ENCODE assay signal across 35 cellular contexts in genomic region chr5:17088051-17088450, GRCh38.
"Had no signal": no experiment of that assay in that cellular context is flagged by ENCODE, and none has a peak within 500 bp of the region (broad histone marks: within the 10 kb centered on the region; RNA-seq: fewer than 3 reads in every experiment).

No MANE protein-coding gene starts in this region.

- H3K4me3 Mint-ChIP-seq: activated CD4-positive, alpha-beta memory T cell treated with anti-CD3 and anti-CD28 coated beads for 36 hours; activated CD4-positive, alpha-beta T cell treated with anti-CD3 and anti-CD28 coated beads for 36 hours; activated CD4-positive, alpha-beta T cell treated with anti-CD3 and anti-CD28 coated beads, Interleukin-2, amount 10 ng/mL, durations not matched to agents 24 days and 14 days; activated CD8-positive, alpha-beta memory T cell treated with anti-CD3 and anti-CD28 coated beads, Interleukin-2, amount 10 ng/mL, durations not matched to agents 7 days and 5 days; activated CD8-positive, alpha-beta T cell treated with anti-CD3 and anti-CD28 coated beads, Interleukin-2, amount 10 ng/mL, durations not matched to agents 7 days and 5 days; activated naive CD4-positive, alpha-beta T cell treated with anti-CD3 and anti-CD28 coated beads for 36 hours; activated naive CD4-positive, alpha-beta T cell treated with anti-CD3 and anti-CD28 coated beads, Interleukin-2, amount 50 U/mL, for 24 hours; activated naive CD8-positive, alpha-beta T cell treated with anti-CD3 and anti-CD28 coated beads, Interleukin-2, amount 10 ng/mL, durations not matched to agents 7 days and 5 days; activated T-helper 1 cell treated with anti-CD3 and anti-CD28 coated beads, Interleukin-12 subunit alpha, Interleukin-12 subunit beta, Interleukin-2, Interleukin-4 antibody, amounts not matched to agents 30 ng/mL and 10 ng/mL and 1 ng/mL, durations not matched to agents 14 hours and 24 hours and 36 hours; brain; T-helper 2 cell treated with Interferon-gamma antibody and Interleukin-4, amounts not matched to agents 5 μg/mL and 100 μg/mL, for 36 hours had no signal

- H3K4me1 ChIP-seq: ascending aorta, breast epithelium, colonic mucosa, esophagus squamous epithelium, gastroesophageal sphincter, heart right ventricle had no signal

- H3K79me2 ChIP-seq: hepatocyte had no signal

- H3K27ac Mint-ChIP-seq: activated CD4-positive, alpha-beta memory T cell treated with anti-CD3 and anti-CD28 coated beads for 36 hours; activated CD4-positive, alpha-beta T cell treated with anti-CD3 and anti-CD28 coated beads for 36 hours; activated CD4-positive, alpha-beta T cell treated with anti-CD3 and anti-CD28 coated beads, Interleukin-2, amount 10 ng/mL, durations not matched to agents 24 days and 14 days; activated CD8-positive, alpha-beta memory T cell treated with anti-CD3 and anti-CD28 coated beads, Interleukin-2, amount 10 ng/mL, durations not matched to agents 7 days and 5 days; activated CD8-positive, alpha-beta T cell treated with anti-CD3 and anti-CD28 coated beads, Interleukin-2, amount 10 ng/mL, durations not matched to agents 7 days and 5 days; activated naive CD4-positive, alpha-beta T cell treated with anti-CD3 and anti-CD28 coated beads for 36 hours; activated naive CD4-positive, alpha-beta T cell treated with anti-CD3 and anti-CD28 coated beads, Interleukin-2, amount 50 U/mL, for 24 hours; activated naive CD8-positive, alpha-beta T cell treated with anti-CD3 and anti-CD28 coated beads, Interleukin-2, amount 10 ng/mL, durations not matched to agents 7 days and 5 days; activated T-helper 2 cell treated with anti-CD3 and anti-CD28 coated beads, Interferon-gamma antibody, Interleukin-2, Interleukin-4, amounts not matched to agents 10 μg/mL and 5 μg/mL and 100 μg/mL, durations not matched to agents 14 hours and 24 hours and 36 hours; brain; T-helper 2 cell treated with Interferon-gamma antibody and Interleukin-4, amounts not matched to agents 5 μg/mL and 100 μg/mL, for 36 hours had no signal

- H3K9me3 Mint-ChIP-seq: activated CD4-positive, alpha-beta T cell treated with anti-CD3 and anti-CD28 coated beads, Interleukin-2, amount 10 ng/mL, durations not matched to agents 24 days and 14 days; activated naive CD4-positive, alpha-beta T cell treated with anti-CD3 and anti-CD28 coated beads for 36 hours; activated naive CD4-positive, alpha-beta T cell treated with anti-CD3 and anti-CD28 coated beads, Interleukin-2, amount 50 U/mL, for 24 hours; activated naive CD8-positive, alpha-beta T cell treated with anti-CD3 and anti-CD28 coated beads, Interleukin-2, amount 10 ng/mL, durations not matched to agents 7 days and 5 days; activated T-helper 1 cell treated with anti-CD3 and anti-CD28 coated beads, Interleukin-12 subunit alpha, Interleukin-12 subunit beta, Interleukin-2, Interleukin-4 antibody, amounts not matched to agents 30 ng/mL and 10 ng/mL and 1 ng/mL, durations not matched to agents 14 hours and 24 hours and 36 hours; activated T-helper 2 cell treated with anti-CD3 and anti-CD28 coated beads, Interferon-gamma antibody, Interleukin-2, Interleukin-4, amounts not matched to agents 10 μg/mL and 5 μg/mL and 100 μg/mL, durations not matched to agents 14 hours and 24 hours and 36 hours; T-helper 2 cell treated with Interferon-gamma antibody and Interleukin-4, amounts not matched to agents 5 μg/mL and 100 μg/mL, for 36 hours had no signal

- H3K27me3 Mint-ChIP-seq: activated CD4-positive, alpha-beta T cell treated with anti-CD3 and anti-CD28 coated beads, Interleukin-2, amount 10 ng/mL, durations not matched to agents 24 days and 14 days; activated CD8-positive, alpha-beta memory T cell treated with anti-CD3 and anti-CD28 coated beads, Interleukin-2, amount 10 ng/mL, durations not matched to agents 7 days and 5 days; activated naive CD4-positive, alpha-beta T cell treated with anti-CD3 and anti-CD28 coated beads, Interleukin-2, amount 50 U/mL, for 24 hours; activated naive CD8-positive, alpha-beta T cell treated with anti-CD3 and anti-CD28 coated beads, Interleukin-2, amount 10 ng/mL, durations not matched to agents 7 days and 5 days had no signal

- ATAC-seq: activated CD4-positive, alpha-beta T cell treated with anti-CD3 and anti-CD28 coated beads for 36 hours; activated CD8-positive, alpha-beta memory T cell treated with anti-CD3 and anti-CD28 coated beads, Interleukin-2, amount 10 ng/mL, durations not matched to agents 7 days and 5 days; activated CD8-positive, alpha-beta T cell treated with anti-CD3 and anti-CD28 coated beads, Interleukin-2, amount 10 ng/mL, durations not matched to agents 7 days and 5 days; gastroesophageal sphincter; heart right ventricle had no signal

- H3K4me3 ChIP-seq: ascending aorta, breast epithelium, cardiac muscle cell, colonic mucosa, esophagus squamous epithelium, gastroesophageal sphincter, heart right ventricle, hepatocyte had no signal

- H3K36me3 Mint-ChIP-seq: activated CD4-positive, alpha-beta memory T cell treated with anti-CD3 and anti-CD28 coated beads for 36 hours; activated CD8-positive, alpha-beta memory T cell treated with anti-CD3 and anti-CD28 coated beads, Interleukin-2, amount 10 ng/mL, durations not matched to agents 7 days and 5 days; activated naive CD4-positive, alpha-beta T cell treated with anti-CD3 and anti-CD28 coated beads, Interleukin-2, amount 50 U/mL, for 24 hours; activated naive CD8-positive, alpha-beta T cell treated with anti-CD3 and anti-CD28 coated beads, Interleukin-2, amount 10 ng/mL, durations not matched to agents 7 days and 5 days; brain had no signal

- H3K36me3 ChIP-seq: ascending aorta, breast epithelium, cardiac muscle cell, colonic mucosa, esophagus squamous epithelium, gastroesophageal sphincter, heart right ventricle, WERI-Rb-1 had no signal

- FAIRE-seq: endometrium, endothelial cell of umbilical vein had no signal

- DNase-seq: activated CD4-positive, alpha-beta memory T cell treated with anti-CD3 and anti-CD28 coated beads for 36 hours; activated CD4-positive, alpha-beta T cell treated with anti-CD3 and anti-CD28 coated beads for 36 hours; activated CD4-positive, alpha-beta T cell treated with anti-CD3 and anti-CD28 coated beads, Interleukin-2, amount 10 ng/mL, durations not matched to agents 24 days and 14 days; activated CD4-positive, CD25-positive, alpha-beta regulatory T cell; activated CD4-positive, CD25-positive, alpha-beta regulatory T cell treated with anti-CD3 and anti-CD28 coated beads, Interleukin-2, amount 50 U/mL, for 72 hours; activated CD8-positive, alpha-beta memory T cell treated with anti-CD3 and anti-CD28 coated beads, Interleukin-2, amount 10 ng/mL, durations not matched to agents 7 days and 5 days; activated CD8-positive, alpha-beta memory T cell treated with anti-CD3 and anti-CD28 coated beads, Interleukin-2, amount 50 U/mL, for 4 hours; activated CD8-positive, alpha-beta T cell treated with anti-CD3 and anti-CD28 coated beads, Interleukin-2, amount 10 ng/mL, durations not matched to agents 7 days and 5 days; activated effector memory CD4-positive, alpha-beta T cell treated with anti-CD3 and anti-CD28 coated beads, Interleukin-2, amount 50 U/mL, for 16 hours; activated naive CD4-positive, alpha-beta T cell treated with anti-CD3 and anti-CD28 coated beads for 36 hours; activated naive CD8-positive, alpha-beta T cell treated with anti-CD3 and anti-CD28 coated beads, Interleukin-2, amount 10 ng/mL, durations not matched to agents 7 days and 5 days; activated T-cell treated with anti-CD3 and anti-CD28 coated beads, Interleukin-2, amount 50 U/mL, for 1 hour; activated T-cell treated with anti-CD3 and anti-CD28 coated beads, Interleukin-2, amount 50 U/mL, for 48 hours; central memory CD4-positive, alpha-beta T cell; cerebellar nuclear complex; colonic mucosa; effector CD8-positive, alpha-beta T cell; esophagus squamous epithelium; foreskin melanocyte; heart right ventricle; T1000; WERI-Rb-1 had no signal

- H3K4me2 ChIP-seq: hepatocyte had no signal

- H3K27me3 ChIP-seq: ascending aorta, breast epithelium, cardiac muscle cell, colonic mucosa, esophagus squamous epithelium, gastroesophageal sphincter, heart right ventricle, hepatocyte had no signal

- H3K27ac ChIP-seq: ascending aorta, breast epithelium, cardiac muscle cell, colonic mucosa, epithelial cell of prostate, esophagus squamous epithelium, gastroesophageal sphincter, heart right ventricle, hepatocyte, WERI-Rb-1 had no signal

- H3K9me3 ChIP-seq: ascending aorta, breast epithelium, colonic mucosa, esophagus squamous epithelium, gastroesophageal sphincter, heart right ventricle had no signal

- H3K4me1 Mint-ChIP-seq: activated CD4-positive, alpha-beta T cell treated with anti-CD3 and anti-CD28 coated beads for 36 hours; activated CD4-positive, alpha-beta T cell treated with anti-CD3 and anti-CD28 coated beads, Interleukin-2, amount 10 ng/mL, durations not matched to agents 24 days and 14 days; activated CD8-positive, alpha-beta memory T cell treated with anti-CD3 and anti-CD28 coated beads, Interleukin-2, amount 10 ng/mL, durations not matched to agents 7 days and 5 days; activated naive CD4-positive, alpha-beta T cell treated with anti-CD3 and anti-CD28 coated beads, Interleukin-2, amount 50 U/mL, for 24 hours; activated naive CD8-positive, alpha-beta T cell treated with anti-CD3 and anti-CD28 coated beads, Interleukin-2, amount 10 ng/mL, durations not matched to agents 7 days and 5 days; brain had no signal

- H2AFZ ChIP-seq: hepatocyte had no signal
